17 cellular contexts compared by ENCODE assay signal in genomic region chr16:30004811-30005242, GRCh38. TPM values are rescaled to one million over a fixed set of nuclear protein-coding genes. Genes with fewer than 3 reads are reported as not detected.
DNase-seq lines count a peak whose midpoint lies in the region; ATAC-seq, FAIRE-seq and TF ChIP-seq lines count a peak whose summit lies in the region.
"Had no signal": no experiment of that assay in that cellular context is flagged by ENCODE, and none has a peak within 500 bp of the region (broad histone marks: within the 10 kb centered on the region; RNA-seq: fewer than 3 reads in every experiment).

No MANE protein-coding gene starts in this region.

- no TSS peak for BruUV-seq in GM12878 (replicated peaks; lab: Mats Ljungman, UMichigan)

- FAIRE-seq in GM12878 (lab: Jason Lieb, UNC) (no peak), HTR-8/SVneo (lab: Jason Lieb, UNC) (no peak)

- ATAC-seq in stimulated activated naive CD8-positive, alpha-beta T cell treated with anti-CD3 and anti-CD28 coated beads, Interleukin-15, amount 100 ng/mL, for 72 hours: peak; percentile 31
- ATAC-seq in stimulated activated naive CD8-positive, alpha-beta T cell treated with anti-CD3 and anti-CD28 coated beads, Interleukin-15, Interleukin-2, amounts not matched to agents 100 U/mL and 50 U/mL, for 24 hours: no peak
- ATAC-seq in GM12878 (peak; percentile 56), upper lobe of right lung (peak; percentile 67), GM21717 (IDR thresholded peaks at IDR 0.05; ENCODE audit: unreplicated experiment) (no peak)

- no peaks in the 10 kb centered on the region for H3K9me3 Mint-ChIP-seq in stimulated activated naive CD8-positive, alpha-beta T cell treated with anti-CD3 and anti-CD28 coated beads, Interleukin-15, amount 100 ng/mL, for 72 hours
- H3K9me3 Mint-ChIP-seq: activated naive CD4-positive, alpha-beta T cell treated with anti-CD3 and anti-CD28 coated beads for 36 hours; CD8-positive, alpha-beta T cell; neural progenitor cell had no signal

- no peak; the same call in 1 of the 2 replicates for TF ChIP-seq POLR2A in GM12878 (IDR thresholded peaks at IDR 0.05; ENCODE audit: low read depth, low read length)

- H3K4me1 Mint-ChIP-seq in stimulated activated naive CD8-positive, alpha-beta T cell treated with anti-CD3 and anti-CD28 coated beads, Interleukin-15, amount 100 ng/mL, for 72 hours: peaks cover 22% of the 10 kb centered on the region

- H3K9me2 ChIP-seq in Karpas-422 (replicated peaks; ENCODE audit: insufficient read depth, low read length): no peaks in the 10 kb centered on the region

- no peak for DNase-seq in stimulated activated naive CD8-positive, alpha-beta T cell treated with anti-CD3 and anti-CD28 coated beads, Interleukin-15, amount 100 ng/mL, for 72 hours
- DNase-seq in stimulated activated naive CD8-positive, alpha-beta T cell treated with anti-CD3 and anti-CD28 coated beads, Interleukin-15, Interleukin-2, amounts not matched to agents 100 U/mL and 50 U/mL, for 24 hours: no peak
- DNase-seq in Karpas-422: peak; percentile 62
- DNase-seq in GM12878 (ENCODE audit: low read depth, low spot score): no peak
- peak; percentile 80 for DNase-seq in upper lobe of right lung
- no peak for DNase-seq in HTR-8/SVneo (ENCODE audit: insufficient read length, low spot score)
- DNase-seq in activated CD8-positive, alpha-beta memory T cell treated with anti-CD3 and anti-CD28 coated beads, Interleukin-2, amount 50 U/mL, for 4 hours: no peak

- 26% methylated on average over 10 of the region's 11 CpGs for WGBS in GM12878 (ENCODE audit: insufficient coverage, insufficient replicate concordance, low lambda C conversion rate, missing lambda C conversion rate)

- POLR2A ChIA-PET in GM12878 (lab: Charles Lee): no interaction called here

- no peaks in the 10 kb centered on the region for H3K79me2 ChIP-seq in Karpas-422 (ENCODE audit: low read length)
- no peaks in the 10 kb centered on the region for H3K79me2 ChIP-seq in GM12878 (ENCODE audit: control insufficient read depth, insufficient read depth, low read length)

- H3K9me3 ChIP-seq in Karpas-422 (ENCODE audit: low read length) (no peaks in the 10 kb centered on the region), GM12878 (replicated peaks; ENCODE audit: control insufficient read depth, insufficient read depth, low read length) (no peaks in the 10 kb centered on the region), upper lobe of right lung (no peaks in the 10 kb centered on the region)
- H3K9me3 ChIP-seq: gastroesophageal sphincter, tibial nerve had no signal

- in situ Hi-C loops in GM12878 (cut with MboI): loop anchor here (25.0 kb wide), 1 partner anchor 893 kb away; no protein-coding TSS in a partner anchor

- peaks cover 19% of the 10 kb centered on the region for H3K27me3 Mint-ChIP-seq in stimulated activated naive CD8-positive, alpha-beta T cell treated with anti-CD3 and anti-CD28 coated beads, Interleukin-15, amount 100 ng/mL, for 72 hours

- SMC1A ChIA-PET in GM12878 (lab: Charles Lee; ENCODE audit: uncharacterized antibody, unreplicated experiment): no interaction called here

- H3K36me3 ChIP-seq in Karpas-422 (ENCODE audit: insufficient read depth, low read length): no peaks in the 10 kb centered on the region
- peaks cover 0 to 3% of the 10 kb centered on the region in 2 experiments; a peak in 2 of 4 replicates for H3K36me3 ChIP-seq in GM12878 (ENCODE audit: control insufficient read depth in 2 of 2, insufficient read depth in 2 of 2, low read length in 1 of 2)
- H3K36me3 ChIP-seq in upper lobe of right lung: peaks cover 13% of the 10 kb centered on the region
- H3K36me3 ChIP-seq: neural progenitor cell had no signal

- 0 out of 2 replicates have a peak, but pooled peaks cover 10% of the 10 kb centered on the region for H4K20me1 ChIP-seq in Karpas-422 (ENCODE audit: insufficient read depth, low read depth, low read length)
- H4K20me1 ChIP-seq in GM12878 (ENCODE audit: control insufficient read depth, insufficient read depth): no peaks in the 10 kb centered on the region

- H3K27me3 ChIP-seq in Karpas-422 (ENCODE audit: low read length): no peaks in the 10 kb centered on the region
- no peaks in the 10 kb centered on the region for H3K27me3 ChIP-seq in GM12878 (replicated peaks in 1 of 2; ENCODE audit: control insufficient read depth in 2 of 2, insufficient read depth in 2 of 2, low read length in 1 of 2)
- peaks cover 15% of the 10 kb centered on the region for H3K27me3 ChIP-seq in upper lobe of right lung

- RAD21 ChIA-PET in GM12878 (lab: Charles Lee; ENCODE audit: unreplicated experiment): no interaction called here

- no peak overlapping the region for H3K4me3 Mint-ChIP-seq in stimulated activated naive CD8-positive, alpha-beta T cell treated with anti-CD3 and anti-CD28 coated beads, Interleukin-15, amount 100 ng/mL, for 72 hours
- H3K4me3 Mint-ChIP-seq: activated naive CD4-positive, alpha-beta T cell treated with anti-CD3 and anti-CD28 coated beads for 36 hours; CD8-positive, alpha-beta T cell; neural progenitor cell had no signal

- intact Hi-C loops in GM12878 (cut with micrococcal nuclease; ENCODE audit: unreplicated experiment) (no loop called here), upper lobe of right lung (cut with DNase I) (loop anchor here (10.0 kb wide), 1 partner anchor 150 kb away; no protein-coding TSS in a partner anchor)

- H3K4me3 ChIP-seq in Karpas-422 (ENCODE audit: low read length): no peak overlapping the region
- no peak overlapping the region for H3K4me3 ChIP-seq in GM12878
- no peak overlapping the region for H3K4me3 ChIP-seq in upper lobe of right lung
- H3K4me3 ChIP-seq: gastroesophageal sphincter, neural progenitor cell, smooth muscle cell, tibial nerve had no signal

- H3K27ac Mint-ChIP-seq in stimulated activated naive CD8-positive, alpha-beta T cell treated with anti-CD3 and anti-CD28 coated beads, Interleukin-15, amount 100 ng/mL, for 72 hours: peak overlapping the region in 1 of 2 donors; percentile 93
- H3K27ac Mint-ChIP-seq: activated naive CD4-positive, alpha-beta T cell treated with anti-CD3 and anti-CD28 coated beads for 36 hours; CD8-positive, alpha-beta T cell; neural progenitor cell had no signal

- H3K4me1 ChIP-seq in Karpas-422 (ENCODE audit: low read length) (peaks cover 19% of the 10 kb centered on the region), GM12878 (ENCODE audit: control insufficient read depth, insufficient read depth, low read length) (no peaks in the 10 kb centered on the region), upper lobe of right lung (no peaks in the 10 kb centered on the region)
- H3K4me1 ChIP-seq: neural progenitor cell had no signal

- TF ChIP-seq CTCF in GM12878 (IDR thresholded peaks at IDR 0.05 in 2 of 3, conservative IDR thresholded peaks at IDR 0.05 in 1 of 3; ENCODE audit: control insufficient read depth in 2 of 3, extremely low read depth in 1 of 3, insufficient read depth in 1 of 3, low read depth in 3 of 3, low read length in 3 of 3) (no peak), upper lobe of right lung (IDR thresholded peaks at IDR 0.05) (no peak)

- H2AFZ ChIP-seq in Karpas-422 (ENCODE audit: low read length) (no peak overlapping the region), GM12878 (ENCODE audit: control insufficient read depth, low read depth, low read length) (no peak overlapping the region)
- H2AFZ ChIP-seq: neural progenitor cell had no signal

- H3K9ac ChIP-seq in Karpas-422 (ENCODE audit: low read length) (no peak overlapping the region), GM12878 (ENCODE audit: control insufficient read depth, insufficient read depth, low read length) (no peak overlapping the region)

- no peak overlapping the region for H3K4me2 ChIP-seq in Karpas-422 (ENCODE audit: low read depth, low read length, poor library complexity, severe bottlenecking)
- H3K4me2 ChIP-seq in GM12878 (ENCODE audit: control insufficient read depth, insufficient read depth): no peak overlapping the region
- H3K4me2 ChIP-seq: neural progenitor cell, smooth muscle cell had no signal

- TF ChIP-seq EP300 in GM12878 (IDR thresholded peaks at IDR 0.05; ENCODE audit: borderline replicate concordance in 1 of 2, control insufficient read depth in 1 of 2, low read depth in 2 of 2, low read length in 2 of 2): no peak

- CTCF ChIA-PET in GM12878 (lab: Yijun Ruan, JAX): interaction anchor here (1.1 to 1.4 kb wide), 4 partner anchors 18 to 393 kb away, joined by 3 to 4 read pairs (median 3); partner anchors contain the start of gene C16orf92

- H3K27ac ChIP-seq in Karpas-422 (ENCODE audit: low read length) (no peak overlapping the region), GM12878 (ENCODE audit: control insufficient read depth, insufficient read depth) (no peak overlapping the region), upper lobe of right lung (no peak overlapping the region)
- H3K27ac ChIP-seq: gastroesophageal sphincter, tibial nerve had no signal

- no peak for TF ChIP-seq RAD21 in GM12878 (IDR thresholded peaks at IDR 0.05; ENCODE audit: insufficient read depth, low read depth, low read length)

RNA-seq across cellular contexts. Expression of gene DOC2A, which starts 6.0 kb away (rescaled TPM):
- not detected in 2 replicates for total RNA-seq in Karpas-422 (2014; rRNA removed; shearing (Covaris generic); ENCODE audit: low replicate concordance)
- 0.27 and 0.33 TPM in 2 replicates for total RNA-seq in GM12878 (2013; cell fraction: nucleolus; rRNA removed)
- total RNA-seq in GM12878 (2014; rRNA removed) (0.17 TPM in 1 of 2 replicates, not detected in the other), GM12878 (2014; rRNA removed; fragmentation: Illumina TruSeq; extraction: Trizol) (not detected in 2 replicates), GM12878 (2021) (0.11 TPM in 1 of 2 replicates, not detected in the other), upper lobe of right lung (2.6 TPM)
- not detected for polyA plus RNA-seq in GM12878 (2011; ENCODE audit: low read depth)
- polyA plus RNA-seq in GM12878 (2011; rRNA removed) (0.06 and 0.15 TPM in 2 replicates), GM12878 (2014; fragmentation: Illumina TruSeq; extraction: Trizol) (0.06 TPM in 1 of 2 replicates, not detected in the other), GM12878 (2014; fragmentation: Nextera tagmentation; extraction: Ambion mirVana) (not detected), GM12878 (2014; rRNA removed) (0.09 TPM in 2 replicates), GM12878 (2016; fragmentation: Nextera tagmentation; extraction: Ambion mirVana) (not detected)
- 0.17 and 0.37 TPM in 2 replicates for polyA plus RNA-seq in GM12878 (2011; cell fraction: cytosol; rRNA removed)
- polyA plus RNA-seq in GM12878 (2011; cell fraction: nucleus; rRNA removed): 0.85 and 1.1 TPM in 2 replicates
- polyA plus RNA-seq in GM12878 (2012): 0.09 and 0.13 TPM in 2 replicates
- not detected in 2 replicates for polyA minus RNA-seq in GM12878 (2011; rRNA and poly(A)+ RNA removed)
- not detected in 2 replicates for polyA minus RNA-seq in GM12878 (2011; cell fraction: cytosol; rRNA and poly(A)+ RNA removed)
- 0.29 and 0.36 TPM in 2 replicates for polyA minus RNA-seq in GM12878 (2011; cell fraction: nucleus; rRNA and poly(A)+ RNA removed)
- total RNA-seq: CD8-positive, alpha-beta T cell had no signal
- polyA plus RNA-seq: smooth muscle cell had no signal

RNA-seq across cellular contexts. Expression of gene INO80E, which starts 8.8 kb away (rescaled TPM):
- 67.7 and 94.0 TPM in 2 replicates for total RNA-seq in Karpas-422 (2014; rRNA removed; shearing (Covaris generic); ENCODE audit: low replicate concordance)
- total RNA-seq in GM12878 (2013; cell fraction: nucleolus; rRNA removed): 50.4 and 67.1 TPM in 2 replicates
- total RNA-seq in GM12878 (2014; rRNA removed): 48.3 and 58.9 TPM in 2 replicates
- total RNA-seq in GM12878 (2014; rRNA removed; fragmentation: Illumina TruSeq; extraction: Trizol): 27.0 and 31.0 TPM in 2 replicates
- total RNA-seq in GM12878 (2021): 73.3 and 74.0 TPM in 2 replicates
- polyA plus RNA-seq in GM12878 (2011; ENCODE audit: low read depth): 24.7 TPM
- polyA plus RNA-seq in GM12878 (2011; rRNA removed): 14.3 and 17.9 TPM in 2 replicates
- 20.0 and 21.2 TPM in 2 replicates for polyA plus RNA-seq in GM12878 (2011; cell fraction: cytosol; rRNA removed)
- 87.7 and 96.4 TPM in 2 replicates for polyA plus RNA-seq in GM12878 (2011; cell fraction: nucleus; rRNA removed)
- 36.8 and 46.6 TPM in 2 replicates for polyA plus RNA-seq in GM12878 (2012)
- 41.3 and 67.7 TPM in 2 replicates for polyA plus RNA-seq in GM12878 (2014; fragmentation: Illumina TruSeq; extraction: Trizol)
- polyA plus RNA-seq in GM12878 (2014; fragmentation: Nextera tagmentation; extraction: Ambion mirVana): under 1 TPM; 0.39 to 0.90 TPM
- 58.1 and 72.7 TPM in 2 replicates for polyA plus RNA-seq in GM12878 (2014; rRNA removed)
- 10 to 100 TPM; 29.5 to 35.0 TPM for polyA plus RNA-seq in GM12878 (2016; fragmentation: Nextera tagmentation; extraction: Ambion mirVana)
- 7.6 and 9.3 TPM in 2 replicates for polyA minus RNA-seq in GM12878 (2011; rRNA and poly(A)+ RNA removed)
- polyA minus RNA-seq in GM12878 (2011; cell fraction: cytosol; rRNA and poly(A)+ RNA removed): 8.1 and 10.2 TPM in 2 replicates
- polyA minus RNA-seq in GM12878 (2011; cell fraction: nucleus; rRNA and poly(A)+ RNA removed): 9.8 and 17.2 TPM in 2 replicates
- total RNA-seq in upper lobe of right lung: 65.3 TPM

RNA-seq across cellular contexts. Expression of gene HIRIP3, which starts 9.4 kb away (rescaled TPM):
- 9.6 and 22.1 TPM in 2 replicates for total RNA-seq in Karpas-422 (2014; rRNA removed; shearing (Covaris generic); ENCODE audit: low replicate concordance)
- total RNA-seq in GM12878 (2013; cell fraction: nucleolus; rRNA removed): 4.3 and 5.9 TPM in 2 replicates
- total RNA-seq in GM12878 (2014; rRNA removed) (19.1 and 30.1 TPM in 2 replicates), GM12878 (2014; rRNA removed; fragmentation: Illumina TruSeq; extraction: Trizol) (13.9 and 14.7 TPM in 2 replicates), GM12878 (2021) (26.1 and 26.5 TPM in 2 replicates), upper lobe of right lung (20.3 TPM)
- polyA plus RNA-seq in GM12878 (2011; ENCODE audit: low read depth): 6.3 TPM
- polyA plus RNA-seq in GM12878 (2011; rRNA removed) (6.2 and 10.9 TPM in 2 replicates), GM12878 (2014; fragmentation: Illumina TruSeq; extraction: Trizol) (14.8 and 21.2 TPM in 2 replicates), GM12878 (2014; fragmentation: Nextera tagmentation; extraction: Ambion mirVana) (1 to 10 TPM; 4.1 to 9.8 TPM), GM12878 (2014; rRNA removed) (33.1 and 36.7 TPM in 2 replicates), GM12878 (2016; fragmentation: Nextera tagmentation; extraction: Ambion mirVana) (10 to 100 TPM; 40.5 to 43.5 TPM)
- polyA plus RNA-seq in GM12878 (2011; cell fraction: cytosol; rRNA removed): 19.1 and 30.2 TPM in 2 replicates
- 13.5 and 17.0 TPM in 2 replicates for polyA plus RNA-seq in GM12878 (2011; cell fraction: nucleus; rRNA removed)
- 15.0 and 17.3 TPM in 2 replicates for polyA plus RNA-seq in GM12878 (2012)
- polyA minus RNA-seq in GM12878 (2011; rRNA and poly(A)+ RNA removed): 3.1 and 10.0 TPM in 2 replicates
- 3.7 and 3.9 TPM in 2 replicates for polyA minus RNA-seq in GM12878 (2011; cell fraction: cytosol; rRNA and poly(A)+ RNA removed)
- 4.7 and 12.1 TPM in 2 replicates for polyA minus RNA-seq in GM12878 (2011; cell fraction: nucleus; rRNA and poly(A)+ RNA removed)

RNA-seq across cellular contexts. Expression of gene C16orf92, which starts 18.2 kb away (rescaled TPM):
- not detected in 2 replicates for total RNA-seq in Karpas-422 (2014; rRNA removed; shearing (Covaris generic); ENCODE audit: low replicate concordance)
- not detected in 2 replicates for total RNA-seq in GM12878 (2013; cell fraction: nucleolus; rRNA removed)
- total RNA-seq in GM12878 (2014; rRNA removed): not detected in 2 replicates
- total RNA-seq in GM12878 (2014; rRNA removed; fragmentation: Illumina TruSeq; extraction: Trizol): not detected in 2 replicates
- not detected in 2 replicates for total RNA-seq in GM12878 (2021)
- not detected for polyA plus RNA-seq in GM12878 (2011; ENCODE audit: low read depth)
- not detected in 2 replicates for polyA plus RNA-seq in GM12878 (2011; rRNA removed)
- polyA plus RNA-seq in GM12878 (2011; cell fraction: cytosol; rRNA removed): not detected in 2 replicates
- polyA plus RNA-seq in GM12878 (2011; cell fraction: nucleus; rRNA removed): not detected in 2 replicates
- not detected in 2 replicates for polyA plus RNA-seq in GM12878 (2012)
- polyA plus RNA-seq in GM12878 (2014; fragmentation: Illumina TruSeq; extraction: Trizol): not detected in 2 replicates
- not detected for polyA plus RNA-seq in GM12878 (2014; fragmentation: Nextera tagmentation; extraction: Ambion mirVana)
- not detected in 2 replicates for polyA plus RNA-seq in GM12878 (2014; rRNA removed)
- polyA plus RNA-seq in GM12878 (2016; fragmentation: Nextera tagmentation; extraction: Ambion mirVana): not detected
- polyA minus RNA-seq in GM12878 (2011; rRNA and poly(A)+ RNA removed): not detected in 2 replicates
- not detected in 2 replicates for polyA minus RNA-seq in GM12878 (2011; cell fraction: cytosol; rRNA and poly(A)+ RNA removed)
- not detected in 2 replicates for polyA minus RNA-seq in GM12878 (2011; cell fraction: nucleus; rRNA and poly(A)+ RNA removed)
- total RNA-seq in upper lobe of right lung: not detected
- total RNA-seq: activated CD8-positive, alpha-beta memory T cell treated with anti-CD3 and anti-CD28 coated beads for 36 hours; activated naive CD4-positive, alpha-beta T cell treated with anti-CD3 and anti-CD28 coated beads for 36 hours; CD8-positive, alpha-beta T cell; gastroesophageal sphincter; kidney epithelial cell; smooth muscle cell; T-helper 2 cell treated with Interferon-gamma antibody and Interleukin-4, amounts not matched to agents 100 ng/mL and 5 ng/mL, for 36 hours; tibial nerve had no signal
- polyA plus RNA-seq: smooth muscle cell had no signal

RNA-seq across cellular contexts. Expression of gene TLCD3B, which starts 26.2 kb away (rescaled TPM):
- 1.0 TPM in 1 of 2 replicates, not detected in the other for total RNA-seq in Karpas-422 (2014; rRNA removed; shearing (Covaris generic); ENCODE audit: low replicate concordance)
- total RNA-seq in GM12878 (2013; cell fraction: nucleolus; rRNA removed): 0.76 TPM in 1 of 2 replicates, not detected in the other
- total RNA-seq in GM12878 (2014; rRNA removed) (0.22 TPM in 1 of 2 replicates, not detected in the other), GM12878 (2014; rRNA removed; fragmentation: Illumina TruSeq; extraction: Trizol) (0.13 TPM in 1 of 2 replicates, not detected in the other), GM12878 (2021) (0.29 and 0.51 TPM in 2 replicates), upper lobe of right lung (not detected)
- polyA plus RNA-seq in GM12878 (2011; ENCODE audit: low read depth): 0.29 TPM
- polyA plus RNA-seq in GM12878 (2011; rRNA removed) (0.08 and 0.12 TPM in 2 replicates), GM12878 (2014; fragmentation: Illumina TruSeq; extraction: Trizol) (0.35 TPM in 1 of 2 replicates, not detected in the other), GM12878 (2014; fragmentation: Nextera tagmentation; extraction: Ambion mirVana) (under 1 TPM in 1 of 2 experiments, not detected in 1; 0.05 TPM), GM12878 (2014; rRNA removed) (0.22 and 0.28 TPM in 2 replicates), GM12878 (2016; fragmentation: Nextera tagmentation; extraction: Ambion mirVana) (not detected)
- 0.10 and 0.20 TPM in 2 replicates for polyA plus RNA-seq in GM12878 (2011; cell fraction: cytosol; rRNA removed)
- polyA plus RNA-seq in GM12878 (2011; cell fraction: nucleus; rRNA removed): 1.4 and 1.6 TPM in 2 replicates
- 0.43 and 0.46 TPM in 2 replicates for polyA plus RNA-seq in GM12878 (2012)
- 0.26 and 0.29 TPM in 2 replicates for polyA minus RNA-seq in GM12878 (2011; rRNA and poly(A)+ RNA removed)
- not detected in 2 replicates for polyA minus RNA-seq in GM12878 (2011; cell fraction: cytosol; rRNA and poly(A)+ RNA removed)
- polyA minus RNA-seq in GM12878 (2011; cell fraction: nucleus; rRNA and poly(A)+ RNA removed): not detected in 2 replicates
- total RNA-seq: gastroesophageal sphincter, kidney epithelial cell, tibial nerve had no signal

Comparison
In these comparisons a context has a peak if more than half of its experiments do, and no peak if none do; other contexts are left out.
1. ATAC-seq: peak in stimulated activated naive CD8-positive, alpha-beta T cell treated with anti-CD3 and anti-CD28 coated beads, Interleukin-15, amount 100 ng/mL, for 72 hours (single experiment), GM12878 (single experiment) and upper lobe of right lung (single experiment); none in stimulated activated naive CD8-positive, alpha-beta T cell treated with anti-CD3 and anti-CD28 coated beads, Interleukin-15, Interleukin-2, amounts not matched to agents 100 U/mL and 50 U/mL, for 24 hours (single experiment) and GM21717 (single experiment).
2. DNase-seq: peak in Karpas-422 (single experiment) and upper lobe of right lung (single experiment); none in stimulated activated naive CD8-positive, alpha-beta T cell treated with anti-CD3 and anti-CD28 coated beads, Interleukin-15, amount 100 ng/mL, for 72 hours (0 of 2), stimulated activated naive CD8-positive, alpha-beta T cell treated with anti-CD3 and anti-CD28 coated beads, Interleukin-15, Interleukin-2, amounts not matched to agents 100 U/mL and 50 U/mL, for 24 hours (single experiment), GM12878 (single experiment), HTR-8/SVneo (single experiment) and activated CD8-positive, alpha-beta memory T cell treated with anti-CD3 and anti-CD28 coated beads, Interleukin-2, amount 50 U/mL, for 4 hours (single experiment).